ENCODE assay signal across 12 cellular contexts in genomic region chr17:17535957-17536356, GRCh38. TPM values are rescaled to one million over a fixed set of nuclear protein-coding genes. Genes with fewer than 3 reads are reported as not detected.
DNase-seq lines count a peak whose midpoint lies in the region; ATAC-seq and TF ChIP-seq lines count a peak whose summit lies in the region.
"Had no signal": no experiment of that assay in that cellular context is flagged by ENCODE, and none has a peak within 500 bp of the region (broad histone marks: within the 10 kb centered on the region; RNA-seq: fewer than 3 reads in every experiment).

No MANE protein-coding gene starts in this region.

- H3K9me3 Mint-ChIP-seq in mesothelial cell of epicardium, result peaks cover 6% of the 10 kb centered on the region
- H3K9me3 Mint-ChIP-seq: memory B cell had no signal

- H3K36me3 Mint-ChIP-seq in mesothelial cell of epicardium, result no peaks in the 10 kb centered on the region
- H3K36me3 Mint-ChIP-seq: memory B cell had no signal

- H3K4me3 Mint-ChIP-seq in mesothelial cell of epicardium, result no peak overlapping the region
- H3K4me3 Mint-ChIP-seq: memory B cell had no signal

- peak; percentile 22 to 71 for DNase-seq in NCI-H2081 (lab: John Stamatoyannopoulos, UW)
- no peak for DNase-seq in NCI-H2081 treated with DMSO at 0.1 percent for 48 hours (lab: John Stamatoyannopoulos, UW)
- peak; percentile 14 for DNase-seq in epithelial cell of esophagus (ENCODE audit: low read depth)
- peak in 2 of 3 donors; percentile 17 to 46 for DNase-seq in mucosa of descending colon
- no peak for DNase-seq in iPS-NIHi7 (ENCODE audit: extremely low spot score)
- DNase-seq in mesothelial cell of epicardium (ENCODE audit: low spot score in 2 of 2, unreplicated experiment in 2 of 2), result no peak
- no peak for DNase-seq in cortex of kidney (lab: John Stamatoyannopoulos, UW)
- DNase-seq: activated CD4-positive, CD25-positive, alpha-beta regulatory T cell; activated gamma-delta T cell had no signal

- H3K27me3 Mint-ChIP-seq in mesothelial cell of epicardium (ENCODE audit: low read depth), result no peaks in the 10 kb centered on the region
- H3K27me3 Mint-ChIP-seq: memory B cell had no signal

- H3K4me1 ChIP-seq in mucosa of descending colon (ENCODE audit: low read depth), result peaks cover 29% of the 10 kb centered on the region

- H3K27ac Mint-ChIP-seq in mesothelial cell of epicardium, result no peak overlapping the region
- H3K27ac Mint-ChIP-seq: memory B cell had no signal

- no peaks in the 10 kb centered on the region for H3K9me3 ChIP-seq in mucosa of descending colon

- H3K4me1 Mint-ChIP-seq in mesothelial cell of epicardium, result peaks cover 8% of the 10 kb centered on the region
- H3K4me1 Mint-ChIP-seq: memory B cell had no signal

- H3K4me3 ChIP-seq in epithelial cell of esophagus (ENCODE audit: low read length) (no peak overlapping the region), mucosa of descending colon (no peak overlapping the region)

- ATAC-seq in mucosa of descending colon, result no peak
- no peak for ATAC-seq in GM21423 (IDR thresholded peaks at IDR 0.05; ENCODE audit: unreplicated experiment)

- TF ChIP-seq CTCF in epithelial cell of esophagus (IDR thresholded peaks at IDR 0.05; ENCODE audit: insufficient read depth, low read depth, low read length, missing control alignments), result no peak
- TF ChIP-seq CTCF in mucosa of descending colon (IDR thresholded peaks at IDR 0.05), result no peak
- TF ChIP-seq CTCF in mesothelial cell of epicardium (IDR thresholded peaks at IDR 0.05; ENCODE audit: unreplicated experiment), result no peak

- H3K36me3 ChIP-seq in mucosa of descending colon (ENCODE audit: low read depth), result peaks cover 4% of the 10 kb centered on the region

- intact Hi-C loops in mucosa of descending colon (cut with DNase I, micrococcal nuclease), result no loop called here

RNA-seq across cellular contexts. Expression of gene RASD1, which starts 39.8 kb away (rescaled TPM):
- 10 to 100 TPM; 10.8 to 27.8 (median 19.2) TPM for total RNA-seq in mucosa of descending colon
- total RNA-seq in mesothelial cell of epicardium, result 1.9 to 2.8 TPM (median 2.1 TPM) in 3 replicates
- total RNA-seq: A172 had no signal

RNA-seq across cellular contexts. Expression of gene PEMT, which starts 55.6 kb away (rescaled TPM):
- total RNA-seq in mucosa of descending colon (10 to 100 TPM; 15.4 to 18.3 (median 16.1) TPM), mesothelial cell of epicardium (37.0 to 41.9 TPM (median 37.5 TPM) in 3 replicates)

RNA-seq across cellular contexts. Expression of gene MED9, which starts 59.2 kb away (rescaled TPM):
- total RNA-seq in mucosa of descending colon (10 to 100 TPM; 17.9 to 23.1 (median 20.3) TPM), mesothelial cell of epicardium (17.9 to 20.1 TPM (median 18.9 TPM) in 3 replicates)

Comparison
In these comparisons a context has a peak if more than half of its experiments do, and no peak if none do; other contexts are left out.
1. DNase-seq: peak in NCI-H2081 (2 of 2), epithelial cell of esophagus (single experiment) and mucosa of descending colon (2 of 3); none in NCI-H2081 treated with DMSO at 0.1 percent for 48 hours (single experiment), iPS-NIHi7 (single experiment), mesothelial cell of epicardium (0 of 2) and cortex of kidney (single experiment).